In the genomic region with DNA sequence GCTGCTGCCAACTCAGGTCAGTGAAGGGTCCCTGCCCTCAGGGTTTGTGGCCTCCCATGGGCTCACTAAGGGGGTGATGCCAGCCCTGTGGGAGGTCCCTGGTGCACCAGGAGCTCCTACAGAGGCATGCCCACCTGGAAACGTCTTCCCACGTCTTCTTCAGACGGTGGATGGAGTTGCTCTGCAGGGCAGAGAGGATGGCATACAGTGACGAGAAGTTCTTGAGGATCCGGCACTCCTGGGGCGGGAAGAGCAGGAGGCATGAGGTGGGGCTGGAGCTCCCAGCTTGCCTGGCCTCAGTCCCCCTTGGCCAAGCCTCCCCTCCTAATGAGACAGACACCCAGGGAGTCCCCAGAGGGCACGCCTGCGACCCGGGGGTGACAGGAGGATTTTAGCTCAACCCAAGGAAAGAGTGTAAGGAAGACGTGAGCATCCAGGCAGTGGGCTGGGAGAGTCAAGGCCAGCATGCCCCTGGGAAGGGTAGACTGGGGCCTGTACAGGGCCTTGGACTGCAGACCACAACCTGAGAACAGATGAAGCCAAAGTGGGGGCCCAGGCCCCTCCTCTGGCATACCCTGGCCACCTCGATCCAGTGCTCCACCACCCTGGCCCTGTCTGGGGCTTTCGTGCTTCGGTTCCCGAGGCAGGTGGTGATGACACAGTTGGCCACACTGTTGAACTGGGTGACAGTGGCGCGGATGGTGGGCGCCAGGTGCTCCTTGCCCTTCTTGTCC, we compare ENCODE assay signal across 27 cellular contexts. TPM values are rescaled to one million over a fixed set of nuclear protein-coding genes. Genes with fewer than 3 reads are reported as not detected.
DNase-seq lines count a peak whose midpoint lies in the region; ATAC-seq and TF ChIP-seq lines count a peak whose summit lies in the region.
"Had no signal": no experiment of that assay in that cellular context is flagged by ENCODE, and none has a peak within 500 bp of the region (broad histone marks: within the 10 kb centered on the region; RNA-seq: fewer than 3 reads in every experiment).

No MANE protein-coding gene starts in this region.

- intact Hi-C loops in Right ventricle myocardium inferior (cut with DNase I) (no loop called here), adrenal gland (cut with DNase I) (no loop called here), upper lobe of right lung (cut with DNase I) (no loop called here)

- ATAC-seq in Right ventricle myocardium inferior: no peak
- no peak for ATAC-seq in natural killer cell treated with Interleukin-12 subunit alpha and Interleukin-12 subunit beta and Interleukin-15 and Interleukin-18, amount 100 ng/mL, for 72 hours
- ATAC-seq in upper lobe of right lung: no peak
- ATAC-seq in HG02970 (IDR thresholded peaks at IDR 0.05; ENCODE audit: low FRiP score, unreplicated experiment): no peak
- ATAC-seq: body of pancreas, PC-3, SK-N-SH treated with all-trans-retinoic acid at 6 μM for 48 hours had no signal

- H3K4me1 ChIP-seq in right atrium auricular region (peaks cover 0 to 11% of the 10 kb centered on the region in 2 donors), adrenal gland (replicated peaks in 1 of 2) (peaks cover 0 to 5% of the 10 kb centered on the region in 2 donors), upper lobe of right lung (no peaks in the 10 kb centered on the region)

- peak overlapping the region; percentile 31 to 74 for H3K27ac Mint-ChIP-seq in natural killer cell treated with Interleukin-12 subunit alpha and Interleukin-12 subunit beta and Interleukin-15 and Interleukin-18, amount 100 ng/mL, for 72 hours
- H3K27ac Mint-ChIP-seq: nephron, progenitor cell of endocrine pancreas had no signal

- H3K4me3 ChIP-seq in right atrium auricular region (no peak overlapping the region), adrenal gland (no peak overlapping the region), upper lobe of right lung (no peak overlapping the region)
- H3K4me3 ChIP-seq: body of pancreas, MG63 had no signal

- DNase-seq in Right ventricle myocardium inferior (ENCODE audit: missing footprints): peak; percentile 20
- DNase-seq in right atrium auricular region (ENCODE audit: low spot score): no peak
- DNase-seq in adrenal gland: peak in 5 of 7 donors; percentile 9 to 20 (median 16)
- DNase-seq in natural killer cell treated with Interleukin-12 subunit alpha and Interleukin-12 subunit beta and Interleukin-15 and Interleukin-18, amount 100 ng/mL, for 72 hours (ENCODE audit: low spot score): peak; percentile 42
- peak; percentile 59 for DNase-seq in upper lobe of right lung
- no peak for DNase-seq in SK-N-DZ (ENCODE audit: low spot score)
- no peak for DNase-seq in HCEC 1CT
- DNase-seq: activated CD4-positive, alpha-beta T cell treated with anti-CD3 and anti-CD28 coated beads for 1 hour; activated naive CD4-positive, alpha-beta T cell treated with anti-CD3 and anti-CD28 coated beads, Interleukin-2, amount 50 U/mL, for 16 hours; cortex of kidney; DMS53; IMR-90; mesendoderm; MG63; NCI-H146; NCI-H226; NCI-H82; PC-3; small intestine; stimulated activated CD4-positive, alpha-beta T cell treated with anti-CD3 and anti-CD28 coated beads, Interleukin-4, amount 100 ng/mL, for 1 hour; T1000 had no signal

- no peaks in the 10 kb centered on the region for H3K9me3 Mint-ChIP-seq in natural killer cell treated with Interleukin-12 subunit alpha and Interleukin-12 subunit beta and Interleukin-15 and Interleukin-18, amount 100 ng/mL, for 72 hours
- H3K9me3 Mint-ChIP-seq: nephron had no signal

- no peaks in the 10 kb centered on the region for H3K36me3 Mint-ChIP-seq in natural killer cell treated with Interleukin-12 subunit alpha and Interleukin-12 subunit beta and Interleukin-15 and Interleukin-18, amount 100 ng/mL, for 72 hours

- H3K27ac ChIP-seq in right atrium auricular region (no peak overlapping the region), adrenal gland (no peak overlapping the region), upper lobe of right lung (no peak overlapping the region)
- H3K27ac ChIP-seq: body of pancreas had no signal

- no peak overlapping the region for H3K4me3 Mint-ChIP-seq in natural killer cell treated with Interleukin-12 subunit alpha and Interleukin-12 subunit beta and Interleukin-15 and Interleukin-18, amount 100 ng/mL, for 72 hours
- H3K4me3 Mint-ChIP-seq: nephron had no signal

- no peak for TF ChIP-seq POLR2A in adrenal gland (IDR thresholded peaks at IDR 0.05)

- H3K9me3 ChIP-seq in right atrium auricular region (no peaks in the 10 kb centered on the region), adrenal gland (replicated peaks in 1 of 3) (no peaks in the 10 kb centered on the region), upper lobe of right lung (no peaks in the 10 kb centered on the region)
- H3K9me3 ChIP-seq: body of pancreas, MG63 had no signal

- H3K27me3 ChIP-seq in right atrium auricular region: no peaks in the 10 kb centered on the region
- no peaks in the 10 kb centered on the region for H3K27me3 ChIP-seq in adrenal gland
- H3K27me3 ChIP-seq in upper lobe of right lung: no peaks in the 10 kb centered on the region
- H3K27me3 ChIP-seq: body of pancreas, MG63 had no signal

- H3K27me3 Mint-ChIP-seq in natural killer cell treated with Interleukin-12 subunit alpha and Interleukin-12 subunit beta and Interleukin-15 and Interleukin-18, amount 100 ng/mL, for 72 hours: no peaks in the 10 kb centered on the region
- H3K27me3 Mint-ChIP-seq: CD8-positive, alpha-beta memory T cell; progenitor cell of endocrine pancreas had no signal

- peaks cover 8 to 14% of the 10 kb centered on the region in 2 donors for H3K4me1 Mint-ChIP-seq in natural killer cell treated with Interleukin-12 subunit alpha and Interleukin-12 subunit beta and Interleukin-15 and Interleukin-18, amount 100 ng/mL, for 72 hours (ENCODE audit: low read depth in 2 of 2)
- H3K4me1 Mint-ChIP-seq: nephron had no signal

- 91 to 94% (median 92%) methylated on average over 15 to 17 of the region's 17 CpGs for WGBS in adrenal gland, 4 donors

- H3K36me3 ChIP-seq in right atrium auricular region (peaks cover 92% of the 10 kb centered on the region), adrenal gland (replicated peaks in 1 of 2) (peaks cover 0 to 95% of the 10 kb centered on the region in 2 donors), upper lobe of right lung (peaks cover 96% of the 10 kb centered on the region)

- no peak for TF ChIP-seq CTCF in right atrium auricular region (IDR thresholded peaks at IDR 0.05)
- no peak for TF ChIP-seq CTCF in adrenal gland (IDR thresholded peaks at IDR 0.05)
- TF ChIP-seq CTCF in upper lobe of right lung (IDR thresholded peaks at IDR 0.05): no peak

RNA-seq across cellular contexts. Expression of a gene that starts 14.4 kb away (rescaled TPM):
- total RNA-seq in Right ventricle myocardium inferior (33.7 TPM), right atrium auricular region (10 to 100 TPM; 26.7 to 30.1 TPM), adrenal gland (100 to 1,000 TPM in 1 of 8 donors, 10 to 100 TPM in 7; 38.9 to 104 (median 67.5) TPM), upper lobe of right lung (66.3 TPM)
- 100 to 1,000 TPM in 1 of 3 donors, 10 to 100 TPM in 2; 21.3 to 170 (median 97.8) TPM for polyA plus RNA-seq in adrenal gland
- total RNA-seq in natural killer cell treated with Interleukin-12 subunit alpha and Interleukin-12 subunit beta and Interleukin-15 and Interleukin-18, amount 100 ng/mL, for 72 hours: 100 to 1,000 TPM; 138 to 159 TPM
- 211 and 229 TPM in 2 replicates for polyA plus RNA-seq in SK-N-DZ (2014; cell fraction: cytosol; rRNA removed)
- 616 and 634 TPM in 2 replicates for polyA plus RNA-seq in SK-N-DZ (2014; cell fraction: nucleus; rRNA removed)

RNA-seq across cellular contexts. Expression of a gene that starts 44.9 kb away (rescaled TPM):
- total RNA-seq in Right ventricle myocardium inferior (7.7 TPM), right atrium auricular region (1 to 10 TPM in 1 of 2 donors, under 1 TPM in 1; 0.94 to 1.9 TPM), adrenal gland (1 to 10 TPM in 5 of 8 donors, under 1 TPM in 2, not detected in 1; 0.28 to 6.1 (median 1.6) TPM), upper lobe of right lung (0.75 TPM)
- polyA plus RNA-seq in adrenal gland: 1 to 10 TPM in 2 of 3 donors, under 1 TPM in 1; 0.27 to 2.7 (median 2.4) TPM
- 1 to 10 TPM in 1 of 2 donors, under 1 TPM in 1; 0.95 to 2.1 TPM for total RNA-seq in natural killer cell treated with Interleukin-12 subunit alpha and Interleukin-12 subunit beta and Interleukin-15 and Interleukin-18, amount 100 ng/mL, for 72 hours
- polyA plus RNA-seq in SK-N-DZ (2014; cell fraction: cytosol; rRNA removed): 0.66 TPM in 2 replicates
- polyA plus RNA-seq in SK-N-DZ (2014; cell fraction: nucleus; rRNA removed): 6.4 and 8.0 TPM in 2 replicates
- polyA plus RNA-seq: CD8-positive, alpha-beta memory T cell had no signal

RNA-seq across cellular contexts. Expression of a gene that starts 57.0 kb away (rescaled TPM):
- total RNA-seq in Right ventricle myocardium inferior (8.2 TPM), right atrium auricular region (10 to 100 TPM; 15.5 to 16.8 TPM), adrenal gland (10 to 100 TPM; 14.9 to 67.5 (median 39.7) TPM), upper lobe of right lung (27.4 TPM)
- polyA plus RNA-seq in adrenal gland: 10 to 100 TPM in 2 of 3 donors, 1 to 10 TPM in 1; 6.7 to 29.0 (median 18.9) TPM
- 1 to 10 TPM; 4.1 to 7.2 TPM for total RNA-seq in natural killer cell treated with Interleukin-12 subunit alpha and Interleukin-12 subunit beta and Interleukin-15 and Interleukin-18, amount 100 ng/mL, for 72 hours
- 2.5 and 5.4 TPM in 2 replicates for polyA plus RNA-seq in SK-N-DZ (2014; cell fraction: cytosol; rRNA removed)
- polyA plus RNA-seq in SK-N-DZ (2014; cell fraction: nucleus; rRNA removed): 6.9 and 7.7 TPM in 2 replicates
- total RNA-seq: PC-3 had no signal
- polyA plus RNA-seq: CD8-positive, alpha-beta memory T cell had no signal

Comparison
In these comparisons a context has a peak if more than half of its experiments do, and no peak if none do; other contexts are left out.
1. DNase-seq: peak in Right ventricle myocardium inferior (single experiment), adrenal gland (5 of 7), natural killer cell treated with Interleukin-12 subunit alpha and Interleukin-12 subunit beta and Interleukin-15 and Interleukin-18, amount 100 ng/mL, for 72 hours (single experiment) and upper lobe of right lung (single experiment); none in right atrium auricular region (single experiment), SK-N-DZ (single experiment) and HCEC 1CT (single experiment).